ENCODE assay signal across 1 cellular context in the genomic region with DNA sequence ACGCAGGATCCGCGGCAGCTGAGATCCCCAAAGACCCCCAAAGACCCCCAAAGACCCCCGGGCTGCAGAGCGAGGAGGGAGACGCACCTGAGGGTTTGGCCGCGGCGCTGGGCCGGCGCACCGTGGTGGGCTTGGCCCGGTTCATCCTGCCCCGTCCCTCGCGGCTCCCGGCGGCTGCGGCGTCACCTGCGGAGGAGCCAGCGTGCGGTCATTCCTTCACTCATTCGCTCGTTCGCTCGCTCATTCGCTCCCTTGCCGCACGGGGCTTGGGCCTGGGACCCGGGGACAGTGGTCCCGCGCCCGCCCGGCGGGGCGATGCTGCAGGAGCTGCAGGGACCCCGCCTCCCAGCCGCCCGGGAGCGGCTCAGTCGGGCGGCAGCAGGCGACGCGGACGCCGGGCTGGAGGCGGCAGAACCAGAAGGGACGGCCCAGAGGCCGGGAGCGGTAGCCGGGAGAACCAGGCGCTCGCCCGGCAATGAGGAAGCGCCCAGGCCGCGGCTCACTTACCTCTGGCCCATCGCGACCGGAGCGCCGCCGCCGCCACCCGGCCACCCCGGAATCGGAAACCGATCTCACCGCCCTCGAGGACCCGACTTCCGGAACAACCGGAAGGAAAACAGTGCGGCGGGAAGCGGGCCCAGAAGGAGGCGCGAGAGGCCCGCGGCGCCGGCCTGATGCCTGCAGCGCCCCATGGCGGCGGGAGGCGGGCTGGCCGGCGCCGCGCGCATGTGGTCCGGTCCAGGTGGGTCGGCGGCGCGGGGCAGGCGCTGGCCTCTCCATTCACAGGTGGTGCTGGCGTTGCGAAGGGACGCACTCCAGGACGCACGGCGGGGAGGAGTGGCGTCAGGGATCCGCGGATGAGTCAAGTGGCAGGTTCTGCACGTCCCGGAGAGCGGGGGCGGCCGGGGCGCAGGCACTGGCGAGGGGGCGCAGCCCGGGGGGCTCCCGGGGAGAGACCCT.
TF ChIP-seq lines count a peak whose summit lies in the region.

Gene INTS1 (minus strand): TSS at position 574 of the 960 bp plus-strand sequence. CDS start 429 bp downstream, at position 145.

TF ChIP-seq in H1, 55 proteins besides CTCF, POLR2A, EP300 and RAD21 (continued from another document):
- TF ChIP-seq, protein P1, sequence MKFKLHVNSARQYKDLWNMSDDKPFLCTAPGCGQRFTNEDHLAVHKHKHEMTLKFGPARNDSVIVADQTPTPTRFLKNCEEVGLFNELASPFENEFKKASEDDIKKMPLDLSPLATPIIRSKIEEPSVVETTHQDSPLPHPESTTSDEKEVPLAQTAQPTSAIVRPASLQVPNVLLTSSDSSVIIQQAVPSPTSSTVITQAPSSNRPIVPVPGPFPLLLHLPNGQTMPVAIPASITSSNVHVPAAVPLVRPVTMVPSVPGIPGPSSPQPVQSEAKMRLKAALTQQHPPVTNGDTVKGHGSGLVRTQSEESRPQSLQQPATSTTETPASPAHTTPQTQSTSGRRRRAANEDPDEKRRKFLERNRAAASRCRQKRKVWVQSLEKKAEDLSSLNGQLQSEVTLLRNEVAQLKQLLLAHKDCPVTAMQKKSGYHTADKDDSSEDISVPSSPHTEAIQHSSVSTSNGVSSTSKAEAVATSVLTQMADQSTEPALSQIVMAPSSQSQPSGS (IDR thresholded peaks at IDR 0.05; ENCODE audit: low read length): no peak
- TF ChIP-seq SAP30 (IDR thresholded peaks at IDR 0.05; ENCODE audit: insufficient read depth, insufficient replicate concordance, low read length): no peak
